In genomic region chr20:3092611-3093379, GRCh38 we compare ENCODE assay signal across 6 cellular contexts. TPM values are rescaled to one million over a fixed set of nuclear protein-coding genes. Genes with fewer than 3 reads are reported as not detected.
DNase-seq lines count a peak whose midpoint lies in the region; ATAC-seq and TF ChIP-seq lines count a peak whose summit lies in the region.

No MANE protein-coding gene starts in this region.

- no peaks in the 10 kb centered on the region for H3K27me3 ChIP-seq in uterus

- intact Hi-C loops in activated CD4-positive, alpha-beta T cell treated with anti-CD3 and anti-CD28 coated beads for 36 hours (cut with DNase I, micrococcal nuclease): no loop called here
- intact Hi-C loops in lower leg skin (cut with DNase I; ENCODE audit: low total_unique reads): no loop called here
- intact Hi-C loops in uterus (cut with DNase I; ENCODE audit: low total_unique reads): no loop called here

- peaks cover 6% of the 10 kb centered on the region for H3K27me3 Mint-ChIP-seq in activated CD4-positive, alpha-beta T cell treated with anti-CD3 and anti-CD28 coated beads for 36 hours
- H3K27me3 Mint-ChIP-seq in stimulated activated memory B cell treated with anti-CD40 and anti-IgM and Interleukin-4, amounts not matched to agents 10 μg/mL and 1 μg/mL and 100 μg/mL, for 72 hours: peaks cover 23% of the 10 kb centered on the region

- CTCF ChIA-PET in activated CD4-positive, alpha-beta T cell treated with anti-CD3 and anti-CD28 coated beads for 36 hours (lab: Charles Lee): interaction anchor here (0.7 to 1.4 kb wide), 3 partner anchors 15 to 419 kb away, joined by 3 to 5 read pairs (median 3); no protein-coding TSS in a partner anchor

- POLR2A ChIA-PET in activated CD4-positive, alpha-beta T cell treated with anti-CD3 and anti-CD28 coated beads for 36 hours (lab: Charles Lee): interaction anchor here (1.1 kb wide), 1 partner anchor 65 kb away, joined by 6 read pairs; no protein-coding TSS in a partner anchor

- H3K4me1 ChIP-seq in uterus: peaks cover 0 to 8% of the 10 kb centered on the region in 2 donors

- TF ChIP-seq POLR2A in lower leg skin (IDR thresholded peaks at IDR 0.05): no peak
- no peak for TF ChIP-seq POLR2A in uterus (IDR thresholded peaks at IDR 0.05)

- H3K4me3 ChIP-seq in lower leg skin (ENCODE audit: low read depth, poor library complexity, severe bottlenecking) (no peak overlapping the region), uterus (no peak overlapping the region)

- H3K36me3 Mint-ChIP-seq in activated CD4-positive, alpha-beta T cell treated with anti-CD3 and anti-CD28 coated beads for 36 hours (ENCODE audit: low read depth): no peaks in the 10 kb centered on the region
- no peaks in the 10 kb centered on the region for H3K36me3 Mint-ChIP-seq in stimulated activated memory B cell treated with anti-CD40 and anti-IgM and Interleukin-4, amounts not matched to agents 10 μg/mL and 1 μg/mL and 100 μg/mL, for 72 hours

- peak; percentile 64 for DNase-seq in activated CD4-positive, alpha-beta T cell treated with anti-CD3 and anti-CD28 coated beads for 36 hours
- no peak for DNase-seq in lower leg skin (ENCODE audit: low spot score in 2 of 2)
- no peak for DNase-seq in uterus

- TF ChIP-seq CTCF in lower leg skin (IDR thresholded peaks at IDR 0.05) (no peak), uterus (IDR thresholded peaks at IDR 0.05) (no peak)

- WGBS in lower leg skin, 2 donors: 16 to 19% methylated on average over 26 to 32 of the region's 81 CpGs

- no peaks in the 10 kb centered on the region for H3K9me3 Mint-ChIP-seq in activated CD4-positive, alpha-beta T cell treated with anti-CD3 and anti-CD28 coated beads for 36 hours (ENCODE audit: low read depth)
- no peaks in the 10 kb centered on the region for H3K9me3 Mint-ChIP-seq in stimulated activated memory B cell treated with anti-CD40 and anti-IgM and Interleukin-4, amounts not matched to agents 10 μg/mL and 1 μg/mL and 100 μg/mL, for 72 hours

- H3K4me3 Mint-ChIP-seq in activated CD4-positive, alpha-beta T cell treated with anti-CD3 and anti-CD28 coated beads for 36 hours: peak overlapping the region; percentile 69
- peak overlapping the region; percentile 83 for H3K4me3 Mint-ChIP-seq in stimulated activated memory B cell treated with anti-CD40 and anti-IgM and Interleukin-4, amounts not matched to agents 10 μg/mL and 1 μg/mL and 100 μg/mL, for 72 hours

- peak; percentile 52 for ATAC-seq in activated CD4-positive, alpha-beta T cell treated with anti-CD3 and anti-CD28 coated beads for 36 hours
- ATAC-seq in esophagus mucosa (peak; percentile 25), HG03280 (IDR thresholded peaks at IDR 0.05; ENCODE audit: unreplicated experiment) (no peak)
- ATAC-seq in stimulated activated memory B cell treated with anti-CD40 and anti-IgM and Interleukin-4, amounts not matched to agents 10 μg/mL and 1 μg/mL and 100 μg/mL, for 72 hours: peak; percentile 72

- peaks cover 14% of the 10 kb centered on the region for H3K4me1 Mint-ChIP-seq in activated CD4-positive, alpha-beta T cell treated with anti-CD3 and anti-CD28 coated beads for 36 hours
- H3K4me1 Mint-ChIP-seq in stimulated activated memory B cell treated with anti-CD40 and anti-IgM and Interleukin-4, amounts not matched to agents 10 μg/mL and 1 μg/mL and 100 μg/mL, for 72 hours: peaks cover 10% of the 10 kb centered on the region

- H3K27ac Mint-ChIP-seq in activated CD4-positive, alpha-beta T cell treated with anti-CD3 and anti-CD28 coated beads for 36 hours: peak overlapping the region; percentile 96
- H3K27ac Mint-ChIP-seq in stimulated activated memory B cell treated with anti-CD40 and anti-IgM and Interleukin-4, amounts not matched to agents 10 μg/mL and 1 μg/mL and 100 μg/mL, for 72 hours: peak overlapping the region; percentile 71

- no peaks in the 10 kb centered on the region for H3K36me3 ChIP-seq in uterus

- no peak overlapping the region for H3K27ac ChIP-seq in uterus

- H3K9me3 ChIP-seq in uterus: no peaks in the 10 kb centered on the region

RNA-seq across cellular contexts. Expression of gene AVP, which starts 8.3 kb away (rescaled TPM):
- not detected for total RNA-seq in activated CD4-positive, alpha-beta T cell treated with anti-CD3 and anti-CD28 coated beads for 36 hours
- total RNA-seq in esophagus mucosa (not detected), lower leg skin (not detected), uterus (not detected)

RNA-seq across cellular contexts. Expression of gene OXT, which starts 21.4 kb away (rescaled TPM):
- total RNA-seq in activated CD4-positive, alpha-beta T cell treated with anti-CD3 and anti-CD28 coated beads for 36 hours: under 1 TPM in 1 of 2 experiments, not detected in 1; 0.40 TPM
- not detected for total RNA-seq in esophagus mucosa
- not detected for total RNA-seq in lower leg skin
- total RNA-seq in uterus: 1 to 10 TPM in 1 of 4 donors, not detected in 3; 4.2 TPM

RNA-seq across cellular contexts. Expression of gene MRPS26, which starts 46.9 kb away (rescaled TPM):
- total RNA-seq in activated CD4-positive, alpha-beta T cell treated with anti-CD3 and anti-CD28 coated beads for 36 hours: 100 to 1,000 TPM; 107 to 153 TPM
- total RNA-seq in esophagus mucosa: 36.5 TPM
- 10 to 100 TPM; 71.5 to 86.4 (median 76.5) TPM for total RNA-seq in lower leg skin
- 100 to 1,000 TPM in 1 of 4 donors, 10 to 100 TPM in 3; 13.2 to 157 (median 35.8) TPM for total RNA-seq in uterus

RNA-seq across cellular contexts. Expression of gene GNRH2, which starts 49.4 kb away (rescaled TPM):
- 1 to 10 TPM; 8.0 to 8.3 TPM for total RNA-seq in activated CD4-positive, alpha-beta T cell treated with anti-CD3 and anti-CD28 coated beads for 36 hours
- not detected for total RNA-seq in esophagus mucosa
- not detected for total RNA-seq in lower leg skin
- total RNA-seq in uterus: 1 to 10 TPM in 1 of 4 donors, not detected in 3; 2.3 TPM
